1 cellular context compared by ENCODE assay signal in the genomic region with DNA sequence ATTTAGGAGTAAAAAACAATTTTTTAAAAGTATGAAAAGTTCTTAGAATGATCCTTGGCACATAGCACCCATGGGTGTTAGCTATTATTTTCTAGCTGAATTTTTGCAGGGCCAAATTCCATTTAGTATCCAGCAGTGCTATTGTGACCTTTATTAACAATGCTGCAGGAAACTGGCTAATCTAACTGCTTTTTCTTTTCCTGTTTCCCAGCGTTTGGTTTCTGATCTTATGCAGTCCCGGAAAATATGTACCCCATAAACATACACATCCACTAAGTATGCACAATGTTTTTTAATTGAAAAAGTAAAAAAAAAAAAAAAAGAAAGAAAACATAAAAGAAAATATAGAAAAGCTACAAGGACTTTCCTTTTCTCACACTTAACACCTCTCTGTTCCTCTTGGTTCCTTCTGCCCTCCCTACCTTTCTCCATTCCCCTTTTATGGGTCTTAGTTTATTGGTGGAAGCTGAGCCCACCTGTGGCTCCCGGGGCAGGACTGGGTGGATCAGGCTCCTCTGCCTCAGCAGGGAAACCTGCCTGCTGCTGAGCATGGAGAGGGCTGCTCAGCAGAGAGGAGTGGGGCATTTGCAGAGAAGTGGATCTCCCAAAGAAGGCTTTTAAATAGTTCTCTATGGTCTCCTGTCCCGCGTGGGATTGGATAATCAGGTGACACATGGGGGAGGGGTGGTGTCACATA.
TF ChIP-seq lines count a peak whose summit lies in the region.

No MANE protein-coding gene starts in this region.

TF ChIP-seq in H1, 55 proteins besides CTCF, POLR2A, EP300 and RAD21:
- TF ChIP-seq USF2 (IDR thresholded peaks at IDR 0.05; ENCODE audit: low read length) (0 out of 2 replicates have a peak, but pooled peaks have one; percentile 6), TEAD4 (IDR thresholded peaks at IDR 0.05; ENCODE audit: low read depth, low read length) (no peak), CEBPB (IDR thresholded peaks at IDR 0.05; ENCODE audit: low read depth, low read length) (no peak), JUN (IDR thresholded peaks at IDR 0.05; ENCODE audit: low read depth, low read length) (no peak), POU5F1 (IDR thresholded peaks at IDR 0.05; ENCODE audit: low read depth, low read length) (no peak), ATF3 (IDR thresholded peaks at IDR 0.05; ENCODE audit: insufficient read depth, low read depth, low read length) (no peak), CHD2 (IDR thresholded peaks at IDR 0.05; ENCODE audit: low read length) (no peak)
- TF ChIP-seq, protein P1, sequence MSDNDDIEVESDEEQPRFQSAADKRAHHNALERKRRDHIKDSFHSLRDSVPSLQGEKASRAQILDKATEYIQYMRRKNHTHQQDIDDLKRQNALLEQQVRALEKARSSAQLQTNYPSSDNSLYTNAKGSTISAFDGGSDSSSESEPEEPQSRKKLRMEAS (IDR thresholded peaks at IDR 0.05): no peak
